ENCODE assay signal across 15 cellular contexts in genomic region chr16:81410643-81411235, GRCh38.
"Had no signal": no experiment of that assay in that cellular context is flagged by ENCODE, and none has a peak within 500 bp of the region (broad histone marks: within the 10 kb centered on the region; RNA-seq: fewer than 3 reads in every experiment).

No MANE protein-coding gene starts in this region.

- H3K9me3 ChIP-seq: breast epithelium, esophagus squamous epithelium, heart right ventricle, left ventricle myocardium inferior, pancreas, thoracic aorta had no signal

- H3K4me3 Mint-ChIP-seq: activated naive CD8-positive, alpha-beta T cell treated with anti-CD3 and anti-CD28 coated beads for 36 hours; memory B cell; stimulated activated naive CD8-positive, alpha-beta T cell treated with anti-CD3 and anti-CD28 coated beads, Interleukin-15, Interleukin-2, amounts not matched to agents 100 ng/mL and 50 ng/mL, for 24 hours had no signal

- H3K36me3 Mint-ChIP-seq: activated naive CD8-positive, alpha-beta T cell treated with anti-CD3 and anti-CD28 coated beads for 36 hours; memory B cell had no signal

- H3K4me3 ChIP-seq: breast epithelium, esophagus squamous epithelium, heart right ventricle, left ventricle myocardium inferior, pancreas, thoracic aorta had no signal

- H3K27me3 ChIP-seq: breast epithelium, esophagus squamous epithelium, pancreas had no signal

- H3K27ac ChIP-seq: breast epithelium, esophagus squamous epithelium, heart right ventricle, left ventricle myocardium inferior, pancreas, thoracic aorta had no signal

- DNase-seq: activated CD4-positive, alpha-beta T cell treated with anti-CD3 and anti-CD28 coated beads, Interleukin-2, amount 50 U/mL, for 48 hours; activated gamma-delta T cell treated with Interleukin-2 at 50 U/mL for 16 hours; activated naive CD8-positive, alpha-beta T cell treated with anti-CD3 and anti-CD28 coated beads for 36 hours; activated T-cell treated with anti-CD3 and anti-CD28 coated beads, Interleukin-2, amount 50 U/mL, for 48 hours; esophagus squamous epithelium; foreskin melanocyte; heart right ventricle; left ventricle myocardium inferior; pancreas; stimulated activated CD4-positive, alpha-beta T cell treated with anti-CD3 and anti-CD28 coated beads, Interleukin-2, amount 100 ng/mL, for 48 hours had no signal

- ATAC-seq: activated CD4-positive, CD25-positive, alpha-beta regulatory T cell treated with anti-CD3 and anti-CD28 coated beads, Interleukin-2, amount 50 U/mL, for 24 hours; heart right ventricle; pancreas had no signal

- H3K9me3 Mint-ChIP-seq: activated naive CD8-positive, alpha-beta T cell treated with anti-CD3 and anti-CD28 coated beads for 36 hours; memory B cell; stimulated activated naive CD8-positive, alpha-beta T cell treated with anti-CD3 and anti-CD28 coated beads, Interleukin-15, Interleukin-2, amounts not matched to agents 100 ng/mL and 50 ng/mL, for 24 hours had no signal

- H3K27ac Mint-ChIP-seq: activated naive CD8-positive, alpha-beta T cell treated with anti-CD3 and anti-CD28 coated beads for 36 hours; memory B cell; stimulated activated naive CD8-positive, alpha-beta T cell treated with anti-CD3 and anti-CD28 coated beads, Interleukin-15, Interleukin-2, amounts not matched to agents 100 ng/mL and 50 ng/mL, for 24 hours had no signal

- H3K36me3 ChIP-seq: breast epithelium, esophagus squamous epithelium, heart right ventricle, left ventricle myocardium inferior, pancreas, thoracic aorta had no signal

- H3K27me3 Mint-ChIP-seq: activated naive CD8-positive, alpha-beta T cell treated with anti-CD3 and anti-CD28 coated beads for 36 hours; stimulated activated naive CD8-positive, alpha-beta T cell treated with anti-CD3 and anti-CD28 coated beads, Interleukin-15, Interleukin-2, amounts not matched to agents 100 ng/mL and 50 ng/mL, for 24 hours had no signal

- H3K4me1 ChIP-seq: breast epithelium, left ventricle myocardium inferior, pancreas had no signal
